In genomic region chr19:13115936-13116281, GRCh38 we compare ENCODE assay signal across 8 cellular contexts. TPM values are rescaled to one million over a fixed set of nuclear protein-coding genes. Genes with fewer than 3 reads are reported as not detected.
A peak's percentile ranks its signal among the peaks of the same experiment; 100 is the strongest.
DNase-seq lines count a peak whose midpoint lies in the region; TF ChIP-seq lines count a peak whose summit lies in the region.

No MANE protein-coding gene starts in this region.

- 2 to 3% methylated on average over 10 to 17 of the region's 18 CpGs for WGBS in lower leg skin, 2 donors
- 0 to 5% methylated on average over 8 to 10 of the region's 18 CpGs for WGBS in thyroid gland, 2 donors

- H3K9me3 Mint-ChIP-seq in activated CD4-positive, alpha-beta T cell treated with anti-CD3 and anti-CD28 coated beads, Interleukin-2, amount 10 ng/mL, durations not matched to agents 7 days and 5 days: no peaks in the 10 kb centered on the region

- H3K36me3 Mint-ChIP-seq in activated CD4-positive, alpha-beta T cell treated with anti-CD3 and anti-CD28 coated beads, Interleukin-2, amount 10 ng/mL, durations not matched to agents 7 days and 5 days (ENCODE audit: low read depth): peaks cover 8% of the 10 kb centered on the region

- peak overlapping the region; percentile 95 for H3K27ac Mint-ChIP-seq in activated CD4-positive, alpha-beta T cell treated with anti-CD3 and anti-CD28 coated beads, Interleukin-2, amount 10 ng/mL, durations not matched to agents 7 days and 5 days

- no peaks in the 10 kb centered on the region for H3K27me3 Mint-ChIP-seq in activated CD4-positive, alpha-beta T cell treated with anti-CD3 and anti-CD28 coated beads, Interleukin-2, amount 10 ng/mL, durations not matched to agents 7 days and 5 days

- peak overlapping the region; percentile 91 to 94 for H3K4me3 ChIP-seq in ascending aorta
- H3K4me3 ChIP-seq in lower leg skin (ENCODE audit: low read depth, poor library complexity, severe bottlenecking): peak overlapping the region; percentile 92
- peak overlapping the region; percentile 68 to 92 (median 85) for H3K4me3 ChIP-seq in thyroid gland (replicated peaks in 1 of 3)

- H3K27me3 ChIP-seq in ascending aorta (no peaks in the 10 kb centered on the region), thyroid gland (no peaks in the 10 kb centered on the region)

- H3K4me1 ChIP-seq in ascending aorta (peaks cover 5 to 29% of the 10 kb centered on the region in 2 donors), thyroid gland (peaks cover 33% of the 10 kb centered on the region in 2 donors)

- TF ChIP-seq CTCF in ascending aorta (IDR thresholded peaks at IDR 0.05) (no peak), lower leg skin (IDR thresholded peaks at IDR 0.05) (no peak), thyroid gland (IDR thresholded peaks at IDR 0.05) (no peak)

- TF ChIP-seq POLR2A in lower leg skin (IDR thresholded peaks at IDR 0.05): no peak
- TF ChIP-seq POLR2A in thyroid gland (IDR thresholded peaks at IDR 0.05): no peak

- H3K36me3 ChIP-seq in ascending aorta (peaks cover 6 to 11% of the 10 kb centered on the region in 2 donors), thyroid gland (peaks cover 6 to 14% of the 10 kb centered on the region in 2 donors)

- peak overlapping the region; percentile 40 to 44 for H3K27ac ChIP-seq in ascending aorta
- H3K27ac ChIP-seq in thyroid gland: peak overlapping the region in 1 of 3 donors; percentile 51

- peak overlapping the region; percentile 93 for H3K4me3 Mint-ChIP-seq in activated CD4-positive, alpha-beta T cell treated with anti-CD3 and anti-CD28 coated beads, Interleukin-2, amount 10 ng/mL, durations not matched to agents 7 days and 5 days

- intact Hi-C loops in ascending aorta (cut with DNase I) (loop anchor here (5.0 kb wide), 1 partner anchor 616 kb away; no protein-coding TSS in a partner anchor), lower leg skin (cut with DNase I; ENCODE audit: low total_unique reads) (loop anchor here (10.0 kb wide), 1 partner anchor 149 kb away; no protein-coding TSS in a partner anchor), thyroid gland (cut with DNase I) (no loop called here), head of caudate nucleus (cut with DNase I) (loop anchor here (2.0 kb wide), 1 partner anchor 35 kb away; the partner anchor contains the start of genes IER2 and STX10)

- H3K4me1 Mint-ChIP-seq in activated CD4-positive, alpha-beta T cell treated with anti-CD3 and anti-CD28 coated beads, Interleukin-2, amount 10 ng/mL, durations not matched to agents 7 days and 5 days: peaks cover 39% of the 10 kb centered on the region

- no peaks in the 10 kb centered on the region for H3K9me3 ChIP-seq in ascending aorta
- H3K9me3 ChIP-seq in thyroid gland: no peaks in the 10 kb centered on the region

- CTCF ChIA-PET in activated CD4-positive, alpha-beta T cell treated with anti-CD3 and anti-CD28 coated beads, Interleukin-2, amount 10 ng/mL, durations not matched to agents 7 days and 5 days (lab: Charles Lee): interaction anchor here (0.7 to 3.2 kb wide), 2 partner anchors 11 to 29 kb away, joined by 3 to 22 read pairs; no protein-coding TSS in a partner anchor

- POLR2A ChIA-PET in activated CD4-positive, alpha-beta T cell treated with anti-CD3 and anti-CD28 coated beads, Interleukin-2, amount 10 ng/mL, durations not matched to agents 7 days and 5 days (lab: Charles Lee): no interaction called here

- DNase-seq in activated CD4-positive, alpha-beta T cell treated with anti-CD3 and anti-CD28 coated beads, Interleukin-2, amount 10 ng/mL, durations not matched to agents 7 days and 5 days: no peak
- DNase-seq in activated CD4-positive, alpha-beta T cell treated with anti-CD3 and anti-CD28 coated beads for 4 hours: no peak
- DNase-seq in ascending aorta (ENCODE audit: low spot score in 2 of 2) (no peak), lower leg skin (ENCODE audit: low spot score in 2 of 2) (no peak), thyroid gland (no peak), head of caudate nucleus (no peak), SW 1271 (lab: John Stamatoyannopoulos, UW) (no peak), superior temporal gyrus (ENCODE audit: extremely low spot score) (no peak)

RNA-seq across cellular contexts. Expression of gene TRMT1, which starts 0.6 kb away (rescaled TPM):
- 10 to 100 TPM; 44.7 to 58.3 TPM for total RNA-seq in activated CD4-positive, alpha-beta T cell treated with anti-CD3 and anti-CD28 coated beads, Interleukin-2, amount 10 ng/mL, durations not matched to agents 7 days and 5 days
- total RNA-seq in ascending aorta (17.3 TPM), lower leg skin (10 to 100 TPM; 17.7 to 60.4 (median 32.7) TPM), thyroid gland (10 to 100 TPM; 23.9 to 31.3 (median 29.1) TPM)

RNA-seq across cellular contexts. Expression of gene NACC1, which starts 2.2 kb away (rescaled TPM):
- total RNA-seq in activated CD4-positive, alpha-beta T cell treated with anti-CD3 and anti-CD28 coated beads, Interleukin-2, amount 10 ng/mL, durations not matched to agents 7 days and 5 days: 10 to 100 TPM; 57.8 to 63.8 TPM
- total RNA-seq in ascending aorta: 35.5 TPM
- 10 to 100 TPM; 21.4 to 46.1 (median 39.8) TPM for total RNA-seq in lower leg skin
- total RNA-seq in thyroid gland: 10 to 100 TPM; 16.9 to 67.7 (median 43.0) TPM

RNA-seq across cellular contexts. Expression of gene LYL1, which starts 13.3 kb away (rescaled TPM):
- 1 to 10 TPM; 2.3 to 2.5 TPM for total RNA-seq in activated CD4-positive, alpha-beta T cell treated with anti-CD3 and anti-CD28 coated beads, Interleukin-2, amount 10 ng/mL, durations not matched to agents 7 days and 5 days
- total RNA-seq in ascending aorta: 46.7 TPM
- total RNA-seq in lower leg skin: 1 to 10 TPM; 4.9 to 8.3 (median 7.0) TPM
- 10 to 100 TPM in 1 of 4 donors, 1 to 10 TPM in 3; 4.2 to 10.9 (median 7.7) TPM for total RNA-seq in thyroid gland

RNA-seq across cellular contexts. Expression of gene STX10, which starts 34.3 kb away (rescaled TPM):
- total RNA-seq in activated CD4-positive, alpha-beta T cell treated with anti-CD3 and anti-CD28 coated beads, Interleukin-2, amount 10 ng/mL, durations not matched to agents 7 days and 5 days: 10 to 100 TPM; 62.3 to 65.0 TPM
- total RNA-seq in ascending aorta: 31.6 TPM
- total RNA-seq in lower leg skin: 100 to 1,000 TPM in 1 of 4 donors, 10 to 100 TPM in 3; 67.8 to 110 (median 78.0) TPM
- total RNA-seq in thyroid gland: 10 to 100 TPM; 39.2 to 91.9 (median 56.5) TPM

RNA-seq across cellular contexts. Expression of gene IER2, which starts 34.3 kb away (rescaled TPM):
- total RNA-seq in activated CD4-positive, alpha-beta T cell treated with anti-CD3 and anti-CD28 coated beads, Interleukin-2, amount 10 ng/mL, durations not matched to agents 7 days and 5 days: 100 to 1,000 TPM; 167 to 188 TPM
- total RNA-seq in ascending aorta: 907 TPM
- 100 to 1,000 TPM; 118 to 146 (median 130) TPM for total RNA-seq in lower leg skin
- 100 to 1,000 TPM in 1 of 4 donors, 10 to 100 TPM in 3; 55.0 to 139 (median 65.9) TPM for total RNA-seq in thyroid gland
